In the genomic region with DNA sequence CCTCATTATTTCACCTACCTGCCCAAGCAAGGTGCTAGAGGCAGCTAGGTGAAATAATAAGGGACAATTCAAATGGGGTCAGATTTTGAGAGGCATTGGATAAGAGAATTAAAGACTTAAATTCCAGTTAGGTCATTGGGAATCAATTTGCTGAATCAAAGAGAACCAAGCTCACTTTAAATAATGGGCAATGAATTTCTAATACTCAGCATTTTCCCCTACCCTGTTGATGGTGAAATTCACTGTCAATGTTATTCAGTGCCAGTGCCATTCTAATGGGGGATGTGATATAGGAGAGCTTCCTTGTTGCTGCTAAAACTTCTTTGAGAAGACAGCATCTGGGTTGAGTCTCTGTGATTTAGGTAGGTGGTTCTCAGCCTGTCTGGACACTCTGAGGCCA, we compare ENCODE assay signal across 11 cellular contexts.
"Had no signal": no experiment of that assay in that cellular context is flagged by ENCODE, and none has a peak within 500 bp of the region (broad histone marks: within the 10 kb centered on the region; RNA-seq: fewer than 3 reads in every experiment).

No MANE protein-coding gene starts in this region.

- H3K4me3 ChIP-seq: GM23248, GM23338, HAP-1 had no signal

- H3K27ac ChIP-seq: GM23248 had no signal

- ATAC-seq: GM23338, HCT116 had no signal

- DNase-seq: GM23248, GOT3, H7, H9, HCEC 1CT, HFFc6 had no signal

- H3K4me3 Mint-ChIP-seq: GM23338, H9, HFFc6 had no signal

- FAIRE-seq: H1, H54 had no signal

- H3K27ac Mint-ChIP-seq: GM23338, H9, HFFc6 had no signal

- H3K9me3 ChIP-seq: HAP-1 had no signal

- H3K9me3 Mint-ChIP-seq: GM23338, H9, HFFc6 had no signal

- H3K4me2 ChIP-seq: GM23338 had no signal

- H3K4me1 ChIP-seq: HAP-1 had no signal

- H3K36me3 ChIP-seq: HAP-1 had no signal

- H3K9ac ChIP-seq: GM23248 had no signal

- H2AFZ ChIP-seq: GM23248, GM23338 had no signal
